12 cellular contexts compared by ENCODE assay signal in genomic region chrX:118348186-118348810, GRCh38. TPM values are rescaled to one million over a fixed set of nuclear protein-coding genes. Genes with fewer than 3 reads are reported as not detected.
DNase-seq lines count a peak whose midpoint lies in the region; ATAC-seq and TF ChIP-seq lines count a peak whose summit lies in the region.
"Had no signal": no experiment of that assay in that cellular context is flagged by ENCODE, and none has a peak within 500 bp of the region (broad histone marks: within the 10 kb centered on the region; RNA-seq: fewer than 3 reads in every experiment).

No MANE protein-coding gene starts in this region.

- H3K4me3 Mint-ChIP-seq in activated T-helper 2 cell treated with anti-CD3 and anti-CD28 coated beads, Interferon-gamma antibody, Interleukin-2, Interleukin-4, amounts not matched to agents 10 μg/mL and 5 μg/mL and 100 μg/mL, durations not matched to agents 14 hours and 24 hours and 36 hours (ENCODE audit: low read depth), result peak overlapping the region; percentile 98

- DNase-seq in left ventricle myocardium inferior, result no peak
- no peak for DNase-seq in right atrium auricular region (ENCODE audit: low spot score)
- DNase-seq in activated T-helper 2 cell treated with anti-CD3 and anti-CD28 coated beads, Interferon-gamma antibody, Interleukin-2, Interleukin-4, amounts not matched to agents 10 μg/mL and 5 μg/mL and 100 μg/mL, durations not matched to agents 14 hours and 24 hours and 36 hours (ENCODE audit: low spot score), result no peak
- DNase-seq in vagina (ENCODE audit: extremely low spot score in 2 of 2), result no peak
- DNase-seq in NCI-H2081 treated with DMSO at 0.1 percent for 48 hours (lab: John Stamatoyannopoulos, UW), result no peak
- no peak for DNase-seq in activated effector memory CD4-positive, alpha-beta T cell treated with Interleukin-2 at 50 U/mL for 16 hours
- DNase-seq: COR-L47; NCI-H1092; stimulated activated CD4-positive, alpha-beta T cell treated with anti-CD3 and anti-CD28 coated beads, Interleukin-4, amount 100 ng/mL, for 1 hour; WERI-Rb-1 had no signal

- peak overlapping the region; percentile 80 for H3K4me3 ChIP-seq in left ventricle myocardium inferior
- H3K4me3 ChIP-seq in right atrium auricular region, result no peak overlapping the region
- H3K4me3 ChIP-seq in iPS-15b (ENCODE audit: low read depth, low read length), result peak overlapping the region; percentile 73
- H3K4me3 ChIP-seq in vagina, result peak overlapping the region; percentile 3 to 64

- no peak for TF ChIP-seq POLR2A in vagina (IDR thresholded peaks at IDR 0.05)

- H3K9me3 ChIP-seq in left ventricle myocardium inferior (replicated peaks) (no peaks in the 10 kb centered on the region), right atrium auricular region (no peaks in the 10 kb centered on the region), iPS-15b (ENCODE audit: control insufficient read depth, insufficient read depth, low read length) (no peaks in the 10 kb centered on the region), vagina (no peaks in the 10 kb centered on the region)

- no peaks in the 10 kb centered on the region for H3K27me3 ChIP-seq in left ventricle myocardium inferior (ENCODE audit: low read depth)
- no peaks in the 10 kb centered on the region for H3K27me3 ChIP-seq in right atrium auricular region
- H3K27me3 ChIP-seq in iPS-15b (ENCODE audit: control insufficient read depth, insufficient read depth, low read length), result no peaks in the 10 kb centered on the region
- H3K27me3 ChIP-seq in vagina, result no peaks in the 10 kb centered on the region

- H3K27me3 Mint-ChIP-seq in activated T-helper 2 cell treated with anti-CD3 and anti-CD28 coated beads, Interferon-gamma antibody, Interleukin-2, Interleukin-4, amounts not matched to agents 10 μg/mL and 5 μg/mL and 100 μg/mL, durations not matched to agents 14 hours and 24 hours and 36 hours (ENCODE audit: low read depth), result no peaks in the 10 kb centered on the region

- H3K9ac ChIP-seq in iPS-15b (ENCODE audit: low read depth, low read length), result no peak overlapping the region

- intact Hi-C loops in left ventricle myocardium inferior (cut with micrococcal nuclease) (no loop called here), vagina (cut with DNase I) (no loop called here)
- intact Hi-C loops in activated T-helper 2 cell treated with anti-CD3 and anti-CD28 coated beads, Interferon-gamma antibody, Interleukin-2, Interleukin-4, amounts not matched to agents 10 μg/mL and 5 μg/mL and 100 μg/mL, durations not matched to agents 14 hours and 24 hours and 36 hours (cut with micrococcal nuclease), result loop anchor here (5.0 kb wide), 2 partner anchors 44 to 74 kb away; no protein-coding TSS in a partner anchor

- H3K36me3 Mint-ChIP-seq in activated T-helper 2 cell treated with anti-CD3 and anti-CD28 coated beads, Interferon-gamma antibody, Interleukin-2, Interleukin-4, amounts not matched to agents 10 μg/mL and 5 μg/mL and 100 μg/mL, durations not matched to agents 14 hours and 24 hours and 36 hours (ENCODE audit: low read depth), result no peaks in the 10 kb centered on the region

- no peak overlapping the region for H3K27ac ChIP-seq in left ventricle myocardium inferior (replicated peaks)
- no peak overlapping the region for H3K27ac ChIP-seq in right atrium auricular region
- H3K27ac ChIP-seq in vagina, result no peak overlapping the region
- H3K27ac ChIP-seq: WERI-Rb-1 had no signal

- H3K4me1 Mint-ChIP-seq in activated T-helper 2 cell treated with anti-CD3 and anti-CD28 coated beads, Interferon-gamma antibody, Interleukin-2, Interleukin-4, amounts not matched to agents 10 μg/mL and 5 μg/mL and 100 μg/mL, durations not matched to agents 14 hours and 24 hours and 36 hours (ENCODE audit: low read depth), result peaks cover 36% of the 10 kb centered on the region

- H3K36me3 ChIP-seq in left ventricle myocardium inferior (no peaks in the 10 kb centered on the region), right atrium auricular region (no peaks in the 10 kb centered on the region), iPS-15b (ENCODE audit: control insufficient read depth, insufficient read depth, low read length) (peaks cover 2% of the 10 kb centered on the region), vagina (no peaks in the 10 kb centered on the region)
- H3K36me3 ChIP-seq: WERI-Rb-1 had no signal

- TF ChIP-seq CTCF in left ventricle myocardium inferior (IDR thresholded peaks at IDR 0.05; ENCODE audit: borderline replicate concordance) (no peak), right atrium auricular region (IDR thresholded peaks at IDR 0.05) (no peak), vagina (IDR thresholded peaks at IDR 0.05) (no peak)

- H3K4me1 ChIP-seq in left ventricle myocardium inferior (peaks cover 45% of the 10 kb centered on the region), right atrium auricular region (peaks cover 0 to 21% of the 10 kb centered on the region in 2 donors), iPS-15b (ENCODE audit: control insufficient read depth, insufficient read depth, low read length) (peaks cover 3% of the 10 kb centered on the region), vagina (peaks cover 10% of the 10 kb centered on the region)

- no peaks in the 10 kb centered on the region for H3K9me3 Mint-ChIP-seq in activated T-helper 2 cell treated with anti-CD3 and anti-CD28 coated beads, Interferon-gamma antibody, Interleukin-2, Interleukin-4, amounts not matched to agents 10 μg/mL and 5 μg/mL and 100 μg/mL, durations not matched to agents 14 hours and 24 hours and 36 hours

- peak overlapping the region; percentile 98 for H3K27ac Mint-ChIP-seq in activated T-helper 2 cell treated with anti-CD3 and anti-CD28 coated beads, Interferon-gamma antibody, Interleukin-2, Interleukin-4, amounts not matched to agents 10 μg/mL and 5 μg/mL and 100 μg/mL, durations not matched to agents 14 hours and 24 hours and 36 hours

- no peak for ATAC-seq in GM19328 (IDR thresholded peaks at IDR 0.05; ENCODE audit: unreplicated experiment)

RNA-seq across cellular contexts. Expression of gene WDR44, which starts 2.4 kb away (rescaled TPM):
- total RNA-seq in left ventricle myocardium inferior, result 13.4 TPM
- total RNA-seq in right atrium auricular region, result 10 to 100 TPM; 13.9 to 14.7 TPM
- 10.0 and 12.9 TPM in 2 replicates for total RNA-seq in activated T-helper 2 cell treated with anti-CD3 and anti-CD28 coated beads, Interferon-gamma antibody, Interleukin-2, Interleukin-4, amounts not matched to agents 10 μg/mL and 5 μg/mL and 100 μg/mL, durations not matched to agents 14 hours and 24 hours and 36 hours
- 22.1 TPM for total RNA-seq in vagina

Comparison
In these comparisons a context has a peak if more than half of its experiments do, and no peak if none do; other contexts are left out.
1. H3K4me3 ChIP-seq: peak in left ventricle myocardium inferior (single experiment), iPS-15b (single experiment) and vagina (2 of 2); none in right atrium auricular region (0 of 2).